Comparison of ENCODE assay signal across 25 cellular contexts in genomic region chr7:22890773-22891172, GRCh38.
"Had no signal": no experiment of that assay in that cellular context is flagged by ENCODE, and none has a peak within 500 bp of the region (broad histone marks: within the 10 kb centered on the region; RNA-seq: fewer than 3 reads in every experiment).

No MANE protein-coding gene starts in this region.

- H3K9me3 ChIP-seq: colonic mucosa, heart right ventricle, left lung, lower lobe of right lung, mucosa of descending colon had no signal

- H3K27ac ChIP-seq: colonic mucosa, epithelial cell of prostate, foreskin keratinocyte, heart right ventricle, left lung, lower lobe of right lung had no signal

- ATAC-seq: effector memory CD8-positive, alpha-beta T cell; esophagus mucosa; foreskin keratinocyte; heart right ventricle; left cardiac atrium; left lung; left ventricle myocardium superior; lower lobe of right lung; mucosa of descending colon; naive thymus-derived CD8-positive, alpha-beta T cell had no signal

- DNase-seq: colonic mucosa; cortex of kidney; effector CD8-positive, alpha-beta T cell; effector memory CD8-positive, alpha-beta T cell; endodermal cell; erythroblast; foreskin keratinocyte; glutamatergic neuron; head of caudate nucleus; heart right ventricle; hippocampal formation; left cardiac atrium; left lung; left ventricle myocardium superior; lower lobe of right lung; mesenchymal stem cell; mucosa of descending colon; naive B cell; naive thymus-derived CD8-positive, alpha-beta T cell had no signal

- H3K36me3 ChIP-seq: colonic mucosa, heart right ventricle, left lung, lower lobe of right lung had no signal

- H3K4me1 ChIP-seq: colonic mucosa, foreskin keratinocyte had no signal

- H3K4me3 ChIP-seq: colonic mucosa, heart right ventricle, left lung, lower lobe of right lung, mucosa of descending colon had no signal

- H3K27me3 ChIP-seq: colonic mucosa, heart right ventricle, left lung had no signal

- FAIRE-seq: endometrium, frontal cortex, islet of Langerhans, keratinocyte had no signal
